1 cellular context compared by ENCODE assay signal in the genomic region with DNA sequence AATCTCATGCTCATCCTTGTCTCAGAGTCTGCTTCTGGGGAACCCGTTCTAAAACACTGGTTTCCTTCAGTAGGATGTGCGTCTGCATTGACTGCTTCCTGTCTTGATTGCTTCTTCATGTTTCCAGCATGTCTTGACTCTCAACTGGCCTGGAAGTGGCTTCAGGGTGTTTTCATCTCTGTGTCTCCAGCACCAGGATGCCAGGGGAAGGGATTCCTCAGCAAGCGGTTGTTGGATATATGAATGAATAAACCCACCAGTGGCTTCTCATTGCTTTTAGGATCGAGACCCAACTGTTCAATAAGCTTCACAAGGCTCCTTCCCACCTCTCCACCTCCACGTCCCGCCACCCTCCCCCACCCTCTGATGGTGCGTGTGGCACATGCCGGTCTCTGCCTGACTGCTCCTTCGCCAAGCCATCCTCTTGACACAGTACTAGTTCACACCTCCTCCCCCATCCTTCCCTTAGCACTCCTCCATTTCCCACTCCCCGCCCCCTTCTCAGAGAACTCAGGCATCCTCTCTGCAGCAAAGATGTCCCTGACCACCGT.
TF ChIP-seq lines count a peak whose summit lies in the region.

No MANE protein-coding gene starts in this region.

TF ChIP-seq in SK-N-SH treated with all-trans-retinoic acid at 6 μM for 48 hours, 23 proteins besides CTCF, POLR2A, EP300 and RAD21 (continued from another document):
- no peak for TF ChIP-seq BACH2 (CRISPR knock-in tag; IDR thresholded peaks at IDR 0.05; ENCODE audit: borderline replicate concordance)
